1 cellular context compared by ENCODE assay signal in the genomic region with DNA sequence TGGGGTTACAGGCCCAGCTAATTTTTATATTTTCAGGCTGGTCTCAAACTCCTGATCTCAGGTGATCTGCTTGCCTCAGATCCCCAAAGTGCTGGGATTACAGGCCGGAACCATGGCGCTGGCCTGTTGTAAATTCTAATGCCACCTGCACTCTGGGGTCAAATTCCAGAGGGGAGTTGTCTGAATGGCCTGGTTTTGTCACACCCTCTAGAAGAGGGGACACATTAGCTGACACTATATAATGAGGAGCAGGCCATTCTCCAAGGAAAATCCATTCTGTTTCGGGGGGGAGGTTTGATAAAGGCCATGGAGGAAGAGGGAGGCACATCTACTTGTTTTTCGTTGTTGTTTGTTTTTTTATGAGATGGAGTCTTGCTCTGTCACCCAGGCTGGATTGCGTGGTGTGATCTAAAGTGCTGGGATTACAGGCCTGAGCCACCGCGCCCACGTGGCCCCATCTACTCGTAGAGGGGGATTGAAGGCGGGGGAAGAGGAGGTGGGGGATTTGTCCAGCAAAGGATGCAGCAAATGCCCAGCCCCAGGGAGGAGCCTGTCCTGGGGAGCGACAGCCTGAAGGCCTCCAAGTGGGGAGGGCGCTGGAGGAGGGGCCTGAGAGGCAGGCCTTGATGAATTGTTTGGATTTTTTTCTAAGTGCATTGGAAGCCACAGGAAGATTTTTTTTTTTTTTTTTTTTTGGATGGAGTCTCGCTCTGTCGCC.
TF ChIP-seq lines count a peak whose summit lies in the region.

No MANE protein-coding gene starts in this region.

TF ChIP-seq in GM23338, 12 proteins besides CTCF, POLR2A, EP300 and RAD21 (continued from another document):
- TF ChIP-seq, protein P1, sequence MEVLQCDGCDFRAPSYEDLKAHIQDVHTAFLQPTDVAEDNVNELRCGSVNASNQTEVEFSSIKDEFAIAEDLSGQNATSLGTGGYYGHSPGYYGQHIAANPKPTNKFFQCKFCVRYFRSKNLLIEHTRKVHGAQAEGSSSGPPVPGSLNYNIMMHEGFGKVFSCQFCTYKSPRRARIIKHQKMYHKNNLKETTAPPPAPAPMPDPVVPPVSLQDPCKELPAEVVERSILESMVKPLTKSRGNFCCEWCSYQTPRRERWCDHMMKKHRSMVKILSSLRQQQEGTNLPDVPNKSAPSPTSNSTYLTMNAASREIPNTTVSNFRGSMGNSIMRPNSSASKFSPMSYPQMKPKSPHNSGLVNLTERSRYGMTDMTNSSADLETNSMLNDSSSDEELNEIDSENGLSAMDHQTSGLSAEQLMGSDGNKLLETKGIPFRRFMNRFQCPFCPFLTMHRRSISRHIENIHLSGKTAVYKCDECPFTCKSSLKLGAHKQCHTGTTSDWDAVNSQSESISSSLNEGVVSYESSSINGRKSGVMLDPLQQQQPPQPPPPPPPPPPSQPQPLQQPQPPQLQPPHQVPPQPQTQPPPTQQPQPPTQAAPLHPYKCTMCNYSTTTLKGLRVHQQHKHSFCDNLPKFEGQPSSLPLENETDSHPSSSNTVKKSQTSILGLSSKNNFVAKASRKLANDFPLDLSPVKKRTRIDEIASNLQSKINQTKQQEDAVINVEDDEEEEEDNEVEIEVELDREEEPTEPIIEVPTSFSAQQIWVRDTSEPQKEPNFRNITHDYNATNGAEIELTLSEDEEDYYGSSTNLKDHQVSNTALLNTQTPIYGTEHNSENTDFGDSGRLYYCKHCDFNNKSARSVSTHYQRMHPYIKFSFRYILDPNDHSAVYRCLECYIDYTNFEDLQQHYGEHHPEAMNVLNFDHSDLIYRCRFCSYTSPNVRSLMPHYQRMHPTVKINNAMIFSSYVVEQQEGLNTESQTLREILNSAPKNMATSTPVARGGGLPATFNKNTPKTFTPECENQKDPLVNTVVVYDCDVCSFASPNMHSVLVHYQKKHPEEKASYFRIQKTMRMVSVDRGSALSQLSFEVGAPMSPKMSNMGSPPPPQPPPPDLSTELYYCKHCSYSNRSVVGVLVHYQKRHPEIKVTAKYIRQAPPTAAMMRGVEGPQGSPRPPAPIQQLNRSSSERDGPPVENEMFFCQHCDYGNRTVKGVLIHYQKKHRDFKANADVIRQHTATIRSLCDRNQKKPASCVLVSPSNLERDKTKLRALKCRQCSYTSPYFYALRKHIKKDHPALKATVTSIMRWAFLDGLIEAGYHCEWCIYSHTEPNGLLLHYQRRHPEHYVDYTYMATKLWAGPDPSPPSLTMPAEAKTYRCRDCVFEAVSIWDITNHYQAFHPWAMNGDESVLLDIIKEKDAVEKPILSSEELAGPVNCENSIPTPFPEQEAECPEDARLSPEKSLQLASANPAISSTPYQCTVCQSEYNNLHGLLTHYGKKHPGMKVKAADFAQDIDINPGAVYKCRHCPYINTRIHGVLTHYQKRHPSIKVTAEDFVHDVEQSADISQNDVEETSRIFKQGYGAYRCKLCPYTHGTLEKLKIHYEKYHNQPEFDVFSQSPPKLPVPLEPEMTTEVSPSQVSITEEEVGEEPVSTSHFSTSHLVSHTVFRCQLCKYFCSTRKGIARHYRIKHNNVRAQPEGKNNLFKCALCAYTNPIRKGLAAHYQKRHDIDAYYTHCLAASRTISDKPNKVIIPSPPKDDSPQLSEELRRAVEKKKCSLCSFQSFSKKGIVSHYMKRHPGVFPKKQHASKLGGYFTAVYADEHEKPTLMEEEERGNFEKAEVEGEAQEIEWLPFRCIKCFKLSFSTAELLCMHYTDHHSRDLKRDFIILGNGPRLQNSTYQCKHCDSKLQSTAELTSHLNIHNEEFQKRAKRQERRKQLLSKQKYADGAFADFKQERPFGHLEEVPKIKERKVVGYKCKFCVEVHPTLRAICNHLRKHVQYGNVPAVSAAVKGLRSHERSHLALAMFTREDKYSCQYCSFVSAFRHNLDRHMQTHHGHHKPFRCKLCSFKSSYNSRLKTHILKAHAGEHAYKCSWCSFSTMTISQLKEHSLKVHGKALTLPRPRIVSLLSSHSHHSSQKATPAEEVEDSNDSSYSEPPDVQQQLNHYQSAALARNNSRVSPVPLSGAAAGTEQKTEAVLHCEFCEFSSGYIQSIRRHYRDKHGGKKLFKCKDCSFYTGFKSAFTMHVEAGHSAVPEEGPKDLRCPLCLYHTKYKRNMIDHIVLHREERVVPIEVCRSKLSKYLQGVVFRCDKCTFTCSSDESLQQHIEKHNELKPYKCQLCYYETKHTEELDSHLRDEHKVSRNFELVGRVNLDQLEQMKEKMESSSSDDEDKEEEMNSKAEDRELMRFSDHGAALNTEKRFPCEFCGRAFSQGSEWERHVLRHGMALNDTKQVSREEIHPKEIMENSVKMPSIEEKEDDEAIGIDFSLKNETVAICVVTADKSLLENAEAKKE (CRISPR knock-in tag; IDR thresholded peaks at IDR 0.05) = no peak
- TF ChIP-seq JUNB (IDR thresholded peaks at IDR 0.05; ENCODE audit: unreplicated experiment) (no peak), POLR2AphosphoS5 (IDR thresholded peaks at IDR 0.05; ENCODE audit: low read depth) (no peak)
